Comparison of ENCODE assay signal across 3 cellular contexts in the genomic region with DNA sequence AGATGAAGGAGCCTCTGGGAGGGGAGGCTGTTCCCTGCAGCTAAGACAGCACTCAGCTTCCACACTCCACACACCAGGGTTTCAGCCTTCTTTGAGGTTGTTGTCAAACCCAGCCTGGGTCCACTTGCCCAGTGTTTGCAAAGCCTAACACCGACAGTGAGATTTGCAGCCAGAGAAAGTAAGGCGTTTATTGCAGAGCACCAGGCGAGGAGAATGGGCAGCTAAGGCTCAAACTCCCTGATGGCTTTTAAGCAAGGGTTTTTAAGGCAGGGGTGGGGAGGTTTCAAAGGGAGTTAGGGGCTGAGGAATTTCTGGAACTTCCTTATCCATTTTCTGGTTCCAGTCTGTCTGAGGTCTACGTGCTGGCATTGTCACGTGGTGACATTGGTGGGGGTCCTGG.
TF ChIP-seq lines count a peak whose summit lies in the region.

No MANE protein-coding gene starts in this region.

TF ChIP-seq in HEK293, 187 proteins besides CTCF, POLR2A, EP300 and RAD21:
- TF ChIP-seq ZIC2 (tag by site-specific recombination; IDR thresholded peaks at IDR 0.05) (peak; percentile 30; the same call in 1 of the 2 replicates), ZNF157 (tag by site-specific recombination; IDR thresholded peaks at IDR 0.05) (no peak)

TF ChIP-seq in GM12878, 131 proteins besides CTCF, POLR2A, EP300 and RAD21:
- TF ChIP-seq, protein P1, sequence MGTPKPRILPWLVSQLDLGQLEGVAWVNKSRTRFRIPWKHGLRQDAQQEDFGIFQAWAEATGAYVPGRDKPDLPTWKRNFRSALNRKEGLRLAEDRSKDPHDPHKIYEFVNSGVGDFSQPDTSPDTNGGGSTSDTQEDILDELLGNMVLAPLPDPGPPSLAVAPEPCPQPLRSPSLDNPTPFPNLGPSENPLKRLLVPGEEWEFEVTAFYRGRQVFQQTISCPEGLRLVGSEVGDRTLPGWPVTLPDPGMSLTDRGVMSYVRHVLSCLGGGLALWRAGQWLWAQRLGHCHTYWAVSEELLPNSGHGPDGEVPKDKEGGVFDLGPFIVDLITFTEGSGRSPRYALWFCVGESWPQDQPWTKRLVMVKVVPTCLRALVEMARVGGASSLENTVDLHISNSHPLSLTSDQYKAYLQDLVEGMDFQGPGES (IDR thresholded peaks at IDR 0.05) = no peak
- 0 out of 2 replicates have a peak, but pooled peaks have one; percentile 9 for TF ChIP-seq NR2F1 (conservative IDR thresholded peaks at IDR 0.05)
- TF ChIP-seq, protein P2, sequence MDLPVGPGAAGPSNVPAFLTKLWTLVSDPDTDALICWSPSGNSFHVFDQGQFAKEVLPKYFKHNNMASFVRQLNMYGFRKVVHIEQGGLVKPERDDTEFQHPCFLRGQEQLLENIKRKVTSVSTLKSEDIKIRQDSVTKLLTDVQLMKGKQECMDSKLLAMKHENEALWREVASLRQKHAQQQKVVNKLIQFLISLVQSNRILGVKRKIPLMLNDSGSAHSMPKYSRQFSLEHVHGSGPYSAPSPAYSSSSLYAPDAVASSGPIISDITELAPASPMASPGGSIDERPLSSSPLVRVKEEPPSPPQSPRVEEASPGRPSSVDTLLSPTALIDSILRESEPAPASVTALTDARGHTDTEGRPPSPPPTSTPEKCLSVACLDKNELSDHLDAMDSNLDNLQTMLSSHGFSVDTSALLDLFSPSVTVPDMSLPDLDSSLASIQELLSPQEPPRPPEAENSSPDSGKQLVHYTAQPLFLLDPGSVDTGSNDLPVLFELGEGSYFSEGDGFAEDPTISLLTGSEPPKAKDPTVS (IDR thresholded peaks at IDR 0.05; ENCODE audit: low read depth, low read length) = no peak
- no peak for TF ChIP-seq ZNF24 (IDR thresholded peaks at IDR 0.05)
TF ChIP-seq in GM12878: peak in this region for 1.

TF ChIP-seq in SK-N-SH treated with all-trans-retinoic acid at 6 μM for 48 hours, 23 proteins besides CTCF, POLR2A, EP300 and RAD21:
- TF ChIP-seq, protein P3, sequence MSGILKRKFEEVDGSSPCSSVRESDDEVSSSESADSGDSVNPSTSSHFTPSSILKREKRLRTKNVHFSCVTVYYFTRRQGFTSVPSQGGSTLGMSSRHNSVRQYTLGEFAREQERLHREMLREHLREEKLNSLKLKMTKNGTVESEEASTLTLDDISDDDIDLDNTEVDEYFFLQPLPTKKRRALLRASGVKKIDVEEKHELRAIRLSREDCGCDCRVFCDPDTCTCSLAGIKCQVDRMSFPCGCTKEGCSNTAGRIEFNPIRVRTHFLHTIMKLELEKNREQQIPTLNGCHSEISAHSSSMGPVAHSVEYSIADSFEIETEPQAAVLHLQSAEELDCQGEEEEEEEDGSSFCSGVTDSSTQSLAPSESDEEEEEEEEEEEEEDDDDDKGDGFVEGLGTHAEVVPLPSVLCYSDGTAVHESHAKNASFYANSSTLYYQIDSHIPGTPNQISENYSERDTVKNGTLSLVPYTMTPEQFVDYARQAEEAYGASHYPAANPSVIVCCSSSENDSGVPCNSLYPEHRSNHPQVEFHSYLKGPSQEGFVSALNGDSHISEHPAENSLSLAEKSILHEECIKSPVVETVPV (CRISPR knock-in tag; IDR thresholded peaks at IDR 0.05) = no peak
- no peak for TF ChIP-seq ZNF565 (CRISPR knock-in tag; conservative IDR thresholded peaks at IDR 0.05; ENCODE audit: low read depth)
- TF ChIP-seq GLIS3 (CRISPR knock-in tag; IDR thresholded peaks at IDR 0.05) = no peak
- no peak for TF ChIP-seq ZC3H10 (CRISPR knock-in tag; IDR thresholded peaks at IDR 0.05)
- no peak for TF ChIP-seq SNAI2 (CRISPR knock-in tag; IDR thresholded peaks at IDR 0.05)
- no peak for TF ChIP-seq ISL1 (CRISPR knock-in tag; IDR thresholded peaks at IDR 0.05)
- TF ChIP-seq TOX (CRISPR knock-in tag; IDR thresholded peaks at IDR 0.05; ENCODE audit: borderline replicate concordance) = no peak
- no peak for TF ChIP-seq ZFP30 (CRISPR knock-in tag; IDR thresholded peaks at IDR 0.05)
- no peak for TF ChIP-seq PPARA (CRISPR knock-in tag; IDR thresholded peaks at IDR 0.05; ENCODE audit: borderline replicate concordance)
- TF ChIP-seq ESRRG (CRISPR knock-in tag; IDR thresholded peaks at IDR 0.05) = no peak
- TF ChIP-seq ZNF8 (CRISPR knock-in tag; IDR thresholded peaks at IDR 0.05) = no peak
- TF ChIP-seq TCF4 (CRISPR knock-in tag; IDR thresholded peaks at IDR 0.05; ENCODE audit: borderline replicate concordance) = no peak
